ENCODE assay signal across 9 cellular contexts in the genomic region with DNA sequence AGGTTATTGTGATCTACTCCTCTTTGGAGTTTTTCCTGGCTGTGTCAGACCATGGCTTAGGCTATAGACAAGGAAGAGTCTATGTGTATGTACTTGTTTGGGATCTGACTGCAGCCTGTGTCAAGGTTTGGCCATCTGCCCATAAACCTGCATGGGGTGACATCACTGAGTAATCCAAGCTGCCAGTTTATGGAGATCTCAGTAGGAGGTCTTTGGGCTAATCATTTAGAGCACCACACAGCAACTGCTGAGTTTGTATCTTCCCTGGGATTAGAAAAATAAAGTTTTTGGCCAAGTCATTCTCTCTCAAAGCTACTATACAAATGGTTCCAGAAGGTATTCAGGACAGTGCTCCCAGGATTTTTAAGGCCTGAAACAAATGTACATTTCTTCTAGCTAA.
DNase-seq lines count a peak whose midpoint lies in the region; ATAC-seq and TF ChIP-seq lines count a peak whose summit lies in the region.
"Had no signal": no experiment of that assay in that cellular context is flagged by ENCODE, and none has a peak within 500 bp of the region (broad histone marks: within the 10 kb centered on the region; RNA-seq: fewer than 3 reads in every experiment).

No MANE protein-coding gene starts in this region.

- DNase-seq in SIG-M5 treated with dmso at 0.1 percent for 504 hours (lab: John Stamatoyannopoulos, UW; ENCODE audit: unreplicated experiment) (peak; percentile 18), SIG-M5 (lab: John Stamatoyannopoulos, UW) (no peak), NCI-H82 treated with DMSO at 0.1 percent for 48 hours (lab: John Stamatoyannopoulos, UW; ENCODE audit: unreplicated experiment) (peak; percentile 26), fibroblast of gingiva (ENCODE audit: low read depth) (peak; percentile 42), gastrocnemius medialis (no peak), aorta (no peak)
- DNase-seq: 8988T had no signal

- no peaks in the 10 kb centered on the region for H3K36me3 ChIP-seq in gastrocnemius medialis
- no peaks in the 10 kb centered on the region for H3K36me3 ChIP-seq in aorta (ENCODE audit: control insufficient read depth in 1 of 2, insufficient read depth in 2 of 2, low read length in 1 of 2)

- H3K9me3 ChIP-seq in gastrocnemius medialis (no peaks in the 10 kb centered on the region), aorta (ENCODE audit: control insufficient read depth, low read length) (no peaks in the 10 kb centered on the region)

- no peak for ATAC-seq in GM19328 (IDR thresholded peaks at IDR 0.05; ENCODE audit: unreplicated experiment)
- no peak for ATAC-seq in gastrocnemius medialis
- ATAC-seq in aorta (ENCODE audit: low FRiP score) = no peak
- ATAC-seq in GM18909 (IDR thresholded peaks at IDR 0.05; ENCODE audit: poor library complexity, unreplicated experiment) = no peak

- H3K4me1 ChIP-seq in gastrocnemius medialis (peaks cover 0 to 15% of the 10 kb centered on the region in 2 donors), aorta (ENCODE audit: control insufficient read depth in 1 of 2, insufficient read depth in 2 of 2, low read length in 2 of 2) (peaks cover 3 to 6% of the 10 kb centered on the region in 2 donors)

- in situ Hi-C loops in gastrocnemius medialis (cut with MboI; ENCODE audit: low sequenced_read_pairs in 4 of 4) = no loop called here

- intact Hi-C loops in gastrocnemius medialis (cut with DNase I; ENCODE audit: low total_unique reads) = no loop called here
- intact Hi-C loops in aorta (cut with DNase I) = no loop called here

- no peak for TF ChIP-seq CTCF in gastrocnemius medialis (IDR thresholded peaks at IDR 0.05 in 4 of 5, conservative IDR thresholded peaks at IDR 0.05 in 1 of 5)

- no peak for TF ChIP-seq POLR2A in gastrocnemius medialis (IDR thresholded peaks at IDR 0.05)

- no peaks in the 10 kb centered on the region for H3K27me3 ChIP-seq in gastrocnemius medialis
- H3K27me3 ChIP-seq in aorta (ENCODE audit: control insufficient read depth in 1 of 2, insufficient read depth in 2 of 2, low read length in 1 of 2) = no peaks in the 10 kb centered on the region

- H3K4me3 ChIP-seq in gastrocnemius medialis = no peak overlapping the region
- H3K4me3 ChIP-seq in aorta (ENCODE audit: low read length in 2 of 2) = no peak overlapping the region

- no peak overlapping the region for H3K27ac ChIP-seq in gastrocnemius medialis
- H3K27ac ChIP-seq in aorta (ENCODE audit: low read depth in 1 of 2, low read length in 2 of 2) = no peak overlapping the region

Comparison
In these comparisons a context has a peak if more than half of its experiments do, and no peak if none do; other contexts are left out.
1. DNase-seq: peak in SIG-M5 treated with dmso at 0.1 percent for 504 hours (single experiment), NCI-H82 treated with DMSO at 0.1 percent for 48 hours (single experiment) and fibroblast of gingiva (single experiment); none in SIG-M5 (single experiment), gastrocnemius medialis (0 of 2) and aorta (0 of 2).